ENCODE assay signal across 1 cellular context in the genomic region with DNA sequence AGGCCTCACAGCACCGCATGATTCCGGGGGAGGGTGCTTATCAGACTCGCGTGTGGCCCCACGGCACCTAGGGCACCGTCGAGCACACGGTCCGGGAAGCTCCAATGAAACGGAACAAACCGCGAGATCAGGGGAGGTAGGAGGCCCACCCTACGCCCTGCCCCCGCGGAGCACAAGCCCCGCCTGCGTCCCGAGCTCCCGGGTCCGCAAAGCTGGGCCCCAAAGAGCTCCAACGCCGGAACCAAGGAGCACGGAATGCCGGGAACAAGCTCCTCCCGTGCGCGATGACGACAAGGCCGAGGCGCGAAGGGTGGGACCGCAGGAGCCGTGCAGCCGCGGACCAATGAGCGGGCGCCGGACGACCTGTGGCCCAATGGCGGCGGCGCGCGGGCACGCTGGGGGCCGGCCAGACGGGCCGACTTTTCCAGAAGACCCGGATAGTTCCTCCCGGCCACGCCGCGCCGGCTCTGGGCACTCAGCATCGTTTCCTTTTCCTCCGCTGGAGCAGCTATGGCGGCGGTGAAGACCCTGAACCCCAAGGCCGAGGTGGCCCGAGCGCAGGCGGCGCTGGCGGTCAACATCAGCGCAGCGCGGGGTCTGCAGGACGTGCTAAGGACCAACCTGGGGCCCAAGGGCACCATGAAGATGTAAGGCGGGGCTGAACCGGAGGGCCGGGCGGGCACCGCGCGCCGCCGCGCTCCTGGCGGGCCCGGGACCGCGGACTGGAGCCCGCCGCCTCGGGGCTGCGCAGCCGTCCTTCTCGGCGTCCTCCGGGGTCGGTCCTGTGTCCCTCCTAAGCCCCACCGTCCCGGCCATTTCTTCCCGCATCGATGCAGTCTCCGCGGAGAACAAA.
A peak's percentile ranks its signal among the peaks of the same experiment; 100 is the strongest.
TF ChIP-seq lines count a peak whose summit lies in the region.

A gene with protein sequence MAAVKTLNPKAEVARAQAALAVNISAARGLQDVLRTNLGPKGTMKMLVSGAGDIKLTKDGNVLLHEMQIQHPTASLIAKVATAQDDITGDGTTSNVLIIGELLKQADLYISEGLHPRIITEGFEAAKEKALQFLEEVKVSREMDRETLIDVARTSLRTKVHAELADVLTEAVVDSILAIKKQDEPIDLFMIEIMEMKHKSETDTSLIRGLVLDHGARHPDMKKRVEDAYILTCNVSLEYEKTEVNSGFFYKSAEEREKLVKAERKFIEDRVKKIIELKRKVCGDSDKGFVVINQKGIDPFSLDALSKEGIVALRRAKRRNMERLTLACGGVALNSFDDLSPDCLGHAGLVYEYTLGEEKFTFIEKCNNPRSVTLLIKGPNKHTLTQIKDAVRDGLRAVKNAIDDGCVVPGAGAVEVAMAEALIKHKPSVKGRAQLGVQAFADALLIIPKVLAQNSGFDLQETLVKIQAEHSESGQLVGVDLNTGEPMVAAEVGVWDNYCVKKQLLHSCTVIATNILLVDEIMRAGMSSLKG (plus strand): TSS at position 427 of the 853 bp plus-strand sequence. CDS start 84 bp downstream, at position 511.
A gene (minus strand): TSS at position 106 of the 853 bp plus-strand sequence. CDS start 30,232 bp downstream, outside the sequence.

TF ChIP-seq in K562, 482 proteins besides CTCF, POLR2A, EP300 and RAD21 (continued from another document and continues in another):
- TF ChIP-seq, protein P1, sequence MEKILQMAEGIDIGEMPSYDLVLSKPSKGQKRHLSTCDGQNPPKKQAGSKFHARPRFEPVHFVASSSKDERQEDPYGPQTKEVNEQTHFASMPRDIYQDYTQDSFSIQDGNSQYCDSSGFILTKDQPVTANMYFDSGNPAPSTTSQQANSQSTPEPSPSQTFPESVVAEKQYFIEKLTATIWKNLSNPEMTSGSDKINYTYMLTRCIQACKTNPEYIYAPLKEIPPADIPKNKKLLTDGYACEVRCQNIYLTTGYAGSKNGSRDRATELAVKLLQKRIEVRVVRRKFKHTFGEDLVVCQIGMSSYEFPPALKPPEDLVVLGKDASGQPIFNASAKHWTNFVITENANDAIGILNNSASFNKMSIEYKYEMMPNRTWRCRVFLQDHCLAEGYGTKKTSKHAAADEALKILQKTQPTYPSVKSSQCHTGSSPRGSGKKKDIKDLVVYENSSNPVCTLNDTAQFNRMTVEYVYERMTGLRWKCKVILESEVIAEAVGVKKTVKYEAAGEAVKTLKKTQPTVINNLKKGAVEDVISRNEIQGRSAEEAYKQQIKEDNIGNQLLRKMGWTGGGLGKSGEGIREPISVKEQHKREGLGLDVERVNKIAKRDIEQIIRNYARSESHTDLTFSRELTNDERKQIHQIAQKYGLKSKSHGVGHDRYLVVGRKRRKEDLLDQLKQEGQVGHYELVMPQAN (IDR thresholded peaks at IDR 0.05; ENCODE audit: borderline replicate concordance): peak; percentile 54; the same call in 1 of the 2 replicates
- TF ChIP-seq, protein P2, sequence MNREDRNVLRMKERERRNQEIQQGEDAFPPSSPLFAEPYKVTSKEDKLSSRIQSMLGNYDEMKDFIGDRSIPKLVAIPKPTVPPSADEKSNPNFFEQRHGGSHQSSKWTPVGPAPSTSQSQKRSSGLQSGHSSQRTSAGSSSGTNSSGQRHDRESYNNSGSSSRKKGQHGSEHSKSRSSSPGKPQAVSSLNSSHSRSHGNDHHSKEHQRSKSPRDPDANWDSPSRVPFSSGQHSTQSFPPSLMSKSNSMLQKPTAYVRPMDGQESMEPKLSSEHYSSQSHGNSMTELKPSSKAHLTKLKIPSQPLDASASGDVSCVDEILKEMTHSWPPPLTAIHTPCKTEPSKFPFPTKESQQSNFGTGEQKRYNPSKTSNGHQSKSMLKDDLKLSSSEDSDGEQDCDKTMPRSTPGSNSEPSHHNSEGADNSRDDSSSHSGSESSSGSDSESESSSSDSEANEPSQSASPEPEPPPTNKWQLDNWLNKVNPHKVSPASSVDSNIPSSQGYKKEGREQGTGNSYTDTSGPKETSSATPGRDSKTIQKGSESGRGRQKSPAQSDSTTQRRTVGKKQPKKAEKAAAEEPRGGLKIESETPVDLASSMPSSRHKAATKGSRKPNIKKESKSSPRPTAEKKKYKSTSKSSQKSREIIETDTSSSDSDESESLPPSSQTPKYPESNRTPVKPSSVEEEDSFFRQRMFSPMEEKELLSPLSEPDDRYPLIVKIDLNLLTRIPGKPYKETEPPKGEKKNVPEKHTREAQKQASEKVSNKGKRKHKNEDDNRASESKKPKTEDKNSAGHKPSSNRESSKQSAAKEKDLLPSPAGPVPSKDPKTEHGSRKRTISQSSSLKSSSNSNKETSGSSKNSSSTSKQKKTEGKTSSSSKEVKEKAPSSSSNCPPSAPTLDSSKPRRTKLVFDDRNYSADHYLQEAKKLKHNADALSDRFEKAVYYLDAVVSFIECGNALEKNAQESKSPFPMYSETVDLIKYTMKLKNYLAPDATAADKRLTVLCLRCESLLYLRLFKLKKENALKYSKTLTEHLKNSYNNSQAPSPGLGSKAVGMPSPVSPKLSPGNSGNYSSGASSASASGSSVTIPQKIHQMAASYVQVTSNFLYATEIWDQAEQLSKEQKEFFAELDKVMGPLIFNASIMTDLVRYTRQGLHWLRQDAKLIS (CRISPR knock-in tag; IDR thresholded peaks at IDR 0.05): 0 out of 2 replicates have a peak, but pooled peaks have one; percentile 51
- TF ChIP-seq POLR2B (IDR thresholded peaks at IDR 0.05; ENCODE audit: low read depth, partially characterized antibody) (peak; percentile 80), RBFOX2 (IDR thresholded peaks at IDR 0.05; ENCODE audit: low read depth, low read length) (peak; percentile 100), RB1 (IDR thresholded peaks at IDR 0.05; ENCODE audit: low read depth) (peak; percentile 69), TCFL5 (CRISPR knock-in tag; conservative IDR thresholded peaks at IDR 0.05) (no peak), ZNF143 (CRISPR knock-in tag; IDR thresholded peaks at IDR 0.05) (peak; percentile 73), CEBPG (CRISPR knock-in tag; IDR thresholded peaks at IDR 0.05) (peak; percentile 15; the same call in 1 of the 2 replicates), CEBPG (tag; conservative IDR thresholded peaks at IDR 0.05 in 1 of 2, IDR thresholded peaks at IDR 0.05 in 1 of 2) (no peak), MIER1 (IDR thresholded peaks at IDR 0.05; ENCODE audit: low read depth) (no peak), CHD2 (IDR thresholded peaks at IDR 0.05; ENCODE audit: low read depth, low read length) (peak; percentile 92), L3MBTL2 (IDR thresholded peaks at IDR 0.05) (peak; percentile 92), HNRNPLL (IDR thresholded peaks at IDR 0.05; ENCODE audit: low read depth, low read length, poor library complexity, severe bottlenecking) (peak; percentile 85), SIN3A (IDR thresholded peaks at IDR 0.05; ENCODE audit: borderline replicate concordance in 2 of 2, control insufficient read depth in 1 of 2, low read depth in 2 of 2, low read length in 2 of 2) (peak; percentile 14 to 51; a peak in 1 of 4 replicates), RBM17 (IDR thresholded peaks at IDR 0.05; ENCODE audit: borderline replicate concordance, low read depth, low read length) (no peak), RBM22 (IDR thresholded peaks at IDR 0.05; ENCODE audit: low read depth, low read length, poor library complexity, severe bottlenecking) (peak; percentile 5), FOXM1 (IDR thresholded peaks at IDR 0.05; ENCODE audit: low read depth) (no peak), FOXM1 (CRISPR knock-in tag; IDR thresholded peaks at IDR 0.05; ENCODE audit: low read depth) (peak; percentile 84; the same call in 1 of the 2 replicates), POLR2H (tag; IDR thresholded peaks at IDR 0.05; ENCODE audit: low read depth) (peak; percentile 90), PRPF4 (IDR thresholded peaks at IDR 0.05; ENCODE audit: insufficient read depth, low read depth, low read length, poor library complexity, severe bottlenecking) (no peak), ZNF263 (CRISPR knock-in tag; IDR thresholded peaks at IDR 0.05; ENCODE audit: borderline replicate concordance) (peak; percentile 68), ZEB2 (IDR thresholded peaks at IDR 0.05) (0 out of 2 replicates have a peak, but pooled peaks have one; percentile 44), ATF1 (CRISPR knock-in tag; IDR thresholded peaks at IDR 0.05) (no peak), ATF1 (tag; IDR thresholded peaks at IDR 0.05) (peak; percentile 95)
- TF ChIP-seq, protein P3, sequence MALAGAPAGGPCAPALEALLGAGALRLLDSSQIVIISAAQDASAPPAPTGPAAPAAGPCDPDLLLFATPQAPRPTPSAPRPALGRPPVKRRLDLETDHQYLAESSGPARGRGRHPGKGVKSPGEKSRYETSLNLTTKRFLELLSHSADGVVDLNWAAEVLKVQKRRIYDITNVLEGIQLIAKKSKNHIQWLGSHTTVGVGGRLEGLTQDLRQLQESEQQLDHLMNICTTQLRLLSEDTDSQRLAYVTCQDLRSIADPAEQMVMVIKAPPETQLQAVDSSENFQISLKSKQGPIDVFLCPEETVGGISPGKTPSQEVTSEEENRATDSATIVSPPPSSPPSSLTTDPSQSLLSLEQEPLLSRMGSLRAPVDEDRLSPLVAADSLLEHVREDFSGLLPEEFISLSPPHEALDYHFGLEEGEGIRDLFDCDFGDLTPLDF (CRISPR knock-in tag; IDR thresholded peaks at IDR 0.05): peak; percentile 61; the same call in 1 of the 2 replicates
- TF ChIP-seq, protein P4, sequence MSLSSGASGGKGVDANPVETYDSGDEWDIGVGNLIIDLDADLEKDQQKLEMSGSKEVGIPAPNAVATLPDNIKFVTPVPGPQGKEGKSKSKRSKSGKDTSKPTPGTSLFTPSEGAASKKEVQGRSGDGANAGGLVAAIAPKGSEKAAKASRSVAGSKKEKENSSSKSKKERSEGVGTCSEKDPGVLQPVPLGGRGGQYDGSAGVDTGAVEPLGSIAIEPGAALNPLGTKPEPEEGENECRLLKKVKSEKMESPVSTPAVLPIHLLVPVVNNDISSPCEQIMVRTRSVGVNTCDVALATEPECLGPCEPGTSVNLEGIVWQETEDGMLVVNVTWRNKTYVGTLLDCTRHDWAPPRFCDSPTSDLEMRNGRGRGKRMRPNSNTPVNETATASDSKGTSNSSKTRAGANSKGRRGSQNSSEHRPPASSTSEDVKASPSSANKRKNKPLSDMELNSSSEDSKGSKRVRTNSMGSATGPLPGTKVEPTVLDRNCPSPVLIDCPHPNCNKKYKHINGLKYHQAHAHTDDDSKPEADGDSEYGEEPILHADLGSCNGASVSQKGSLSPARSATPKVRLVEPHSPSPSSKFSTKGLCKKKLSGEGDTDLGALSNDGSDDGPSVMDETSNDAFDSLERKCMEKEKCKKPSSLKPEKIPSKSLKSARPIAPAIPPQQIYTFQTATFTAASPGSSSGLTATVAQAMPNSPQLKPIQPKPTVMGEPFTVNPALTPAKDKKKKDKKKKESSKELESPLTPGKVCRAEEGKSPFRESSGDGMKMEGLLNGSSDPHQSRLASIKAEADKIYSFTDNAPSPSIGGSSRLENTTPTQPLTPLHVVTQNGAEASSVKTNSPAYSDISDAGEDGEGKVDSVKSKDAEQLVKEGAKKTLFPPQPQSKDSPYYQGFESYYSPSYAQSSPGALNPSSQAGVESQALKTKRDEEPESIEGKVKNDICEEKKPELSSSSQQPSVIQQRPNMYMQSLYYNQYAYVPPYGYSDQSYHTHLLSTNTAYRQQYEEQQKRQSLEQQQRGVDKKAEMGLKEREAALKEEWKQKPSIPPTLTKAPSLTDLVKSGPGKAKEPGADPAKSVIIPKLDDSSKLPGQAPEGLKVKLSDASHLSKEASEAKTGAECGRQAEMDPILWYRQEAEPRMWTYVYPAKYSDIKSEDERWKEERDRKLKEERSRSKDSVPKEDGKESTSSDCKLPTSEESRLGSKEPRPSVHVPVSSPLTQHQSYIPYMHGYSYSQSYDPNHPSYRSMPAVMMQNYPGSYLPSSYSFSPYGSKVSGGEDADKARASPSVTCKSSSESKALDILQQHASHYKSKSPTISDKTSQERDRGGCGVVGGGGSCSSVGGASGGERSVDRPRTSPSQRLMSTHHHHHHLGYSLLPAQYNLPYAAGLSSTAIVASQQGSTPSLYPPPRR (CRISPR knock-in tag; IDR thresholded peaks at IDR 0.05; ENCODE audit: borderline replicate concordance): 0 out of 2 replicates have a peak, but pooled peaks have one; percentile 60
- TF ChIP-seq, protein P5, sequence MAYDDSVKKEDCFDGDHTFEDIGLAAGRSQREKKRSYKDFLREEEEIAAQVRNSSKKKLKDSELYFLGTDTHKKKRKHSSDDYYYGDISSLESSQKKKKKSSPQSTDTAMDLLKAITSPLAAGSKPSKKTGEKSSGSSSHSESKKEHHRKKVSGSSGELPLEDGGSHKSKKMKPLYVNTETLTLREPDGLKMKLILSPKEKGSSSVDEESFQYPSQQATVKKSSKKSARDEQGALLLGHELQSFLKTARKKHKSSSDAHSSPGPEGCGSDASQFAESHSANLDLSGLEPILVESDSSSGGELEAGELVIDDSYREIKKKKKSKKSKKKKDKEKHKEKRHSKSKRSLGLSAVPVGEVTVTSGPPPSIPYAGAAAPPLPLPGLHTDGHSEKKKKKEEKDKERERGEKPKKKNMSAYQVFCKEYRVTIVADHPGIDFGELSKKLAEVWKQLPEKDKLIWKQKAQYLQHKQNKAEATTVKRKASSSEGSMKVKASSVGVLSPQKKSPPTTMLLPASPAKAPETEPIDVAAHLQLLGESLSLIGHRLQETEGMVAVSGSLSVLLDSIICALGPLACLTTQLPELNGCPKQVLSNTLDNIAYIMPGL (CRISPR knock-in tag; IDR thresholded peaks at IDR 0.05): peak; percentile 60; the same call in 1 of the 2 replicates
- TF ChIP-seq, protein P6, sequence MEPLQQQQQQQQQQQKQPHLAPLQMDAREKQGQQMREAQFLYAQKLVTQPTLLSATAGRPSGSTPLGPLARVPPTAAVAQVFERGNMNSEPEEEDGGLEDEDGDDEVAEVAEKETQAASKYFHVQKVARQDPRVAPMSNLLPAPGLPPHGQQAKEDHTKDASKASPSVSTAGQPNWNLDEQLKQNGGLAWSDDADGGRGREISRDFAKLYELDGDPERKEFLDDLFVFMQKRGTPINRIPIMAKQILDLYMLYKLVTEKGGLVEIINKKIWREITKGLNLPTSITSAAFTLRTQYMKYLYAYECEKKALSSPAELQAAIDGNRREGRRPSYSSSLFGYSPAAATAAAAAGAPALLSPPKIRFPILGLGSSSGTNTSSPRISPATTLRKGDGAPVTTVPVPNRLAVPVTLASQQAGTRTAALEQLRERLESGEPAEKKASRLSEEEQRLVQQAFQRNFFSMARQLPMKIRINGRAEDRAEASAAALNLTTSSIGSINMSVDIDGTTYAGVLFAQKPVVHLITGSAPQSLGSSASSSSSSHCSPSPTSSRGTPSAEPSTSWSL (CRISPR knock-in tag; IDR thresholded peaks at IDR 0.05; ENCODE audit: borderline replicate concordance): no peak
- TF ChIP-seq, protein P7, sequence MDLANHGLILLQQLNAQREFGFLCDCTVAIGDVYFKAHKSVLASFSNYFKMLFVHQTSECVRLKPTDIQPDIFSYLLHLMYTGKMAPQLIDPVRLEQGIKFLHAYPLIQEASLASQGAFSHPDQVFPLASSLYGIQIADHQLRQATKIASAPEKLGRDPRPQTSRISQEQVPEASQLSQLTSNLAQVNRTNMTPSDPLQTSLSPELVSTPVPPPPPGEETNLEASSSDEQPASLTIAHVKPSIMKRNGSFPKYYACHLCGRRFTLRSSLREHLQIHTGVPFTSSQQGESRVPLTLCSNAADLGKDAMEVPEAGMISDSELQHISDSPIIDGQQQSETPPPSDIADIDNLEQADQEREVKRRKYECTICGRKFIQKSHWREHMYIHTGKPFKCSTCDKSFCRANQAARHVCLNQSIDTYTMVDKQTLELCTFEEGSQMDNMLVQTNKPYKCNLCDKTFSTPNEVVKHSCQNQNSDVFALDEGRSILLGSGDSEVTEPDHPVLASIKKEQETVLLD (IDR thresholded peaks at IDR 0.05): peak; percentile 89
